ENCODE assay signal across 10 cellular contexts in genomic region chr1:207032528-207033017, GRCh38. TPM values are rescaled to one million over a fixed set of nuclear protein-coding genes. Genes with fewer than 3 reads are reported as not detected.
DNase-seq lines count a peak whose midpoint lies in the region; ATAC-seq, FAIRE-seq and TF ChIP-seq lines count a peak whose summit lies in the region.
"Had no signal": no experiment of that assay in that cellular context is flagged by ENCODE, and none has a peak within 500 bp of the region (broad histone marks: within the 10 kb centered on the region; RNA-seq: fewer than 3 reads in every experiment).

Gene C1orf116, minus strand, starts transcription at chr1:207032756. Its CDS starts 5,158 bp downstream, at chr1:207027598.

- ATAC-seq in mucosa of descending colon (peak; percentile 87), GM18520 (IDR thresholded peaks at IDR 0.05; ENCODE audit: unreplicated experiment) (no peak), GM21717 (IDR thresholded peaks at IDR 0.05; ENCODE audit: unreplicated experiment) (no peak)

- FAIRE-seq in bronchial epithelial cell (lab: Jason Lieb, UNC), result no peak

- H3K36me3 ChIP-seq in bronchial epithelial cell (ENCODE audit: control insufficient read depth, insufficient read depth, low read length), result peaks cover 1% of the 10 kb centered on the region
- no peaks in the 10 kb centered on the region for H3K36me3 ChIP-seq in mucosa of descending colon (ENCODE audit: low read depth)

- H3K27me3 ChIP-seq in bronchial epithelial cell (ENCODE audit: control insufficient read depth, insufficient read depth, low read length), result no peaks in the 10 kb centered on the region

- intact Hi-C loops in mucosa of descending colon (cut with DNase I, micrococcal nuclease), result no loop called here

- H3K4me1 ChIP-seq in mucosa of descending colon (ENCODE audit: low read depth), result peaks cover 33% of the 10 kb centered on the region

- no peak for TF ChIP-seq CTCF in bronchial epithelial cell (IDR thresholded peaks at IDR 0.05; ENCODE audit: insufficient read depth, low read length, severe bottlenecking)
- TF ChIP-seq CTCF in mucosa of descending colon (IDR thresholded peaks at IDR 0.05), result no peak

- no peaks in the 10 kb centered on the region for H3K9me3 ChIP-seq in mucosa of descending colon

- DNase-seq in DMS153 treated with DMSO at 0.1 percent for 48 hours (lab: John Stamatoyannopoulos, UW; ENCODE audit: unreplicated experiment) (peak; percentile 98), NCI-H2029 treated with DMSO at 0.1 percent for 48 hours (lab: John Stamatoyannopoulos, UW) (peak; percentile 88), bronchial epithelial cell (ENCODE audit: low read depth) (peak; percentile 99), mucosa of descending colon (peak; percentile 75 to 86 (median 82)), NCI-H446 (lab: John Stamatoyannopoulos, UW) (no peak), OCI-M2 (lab: John Stamatoyannopoulos, UW; ENCODE audit: unreplicated experiment) (no peak)
- DNase-seq: amygdala, glutamatergic neuron had no signal

- H3K4me3 ChIP-seq in bronchial epithelial cell (ENCODE audit: low read depth, low read length) (peak within 1 kb of the TSS; percentile 74), mucosa of descending colon (no peak within 1 kb of the TSS)

RNA-seq across cellular contexts. Expression of gene C1orf116, which starts in this region (rescaled TPM):
- total RNA-seq in bronchial epithelial cell, result 20.0 and 29.6 TPM in 2 replicates
- 10 to 100 TPM in 2 of 3 donors, 1 to 10 TPM in 1; 8.7 to 31.0 (median 25.4) TPM for total RNA-seq in mucosa of descending colon

Comparison
In these comparisons a context has a peak if more than half of its experiments do, and no peak if none do; other contexts are left out.
1. DNase-seq: peak in DMS153 treated with DMSO at 0.1 percent for 48 hours (single experiment), NCI-H2029 treated with DMSO at 0.1 percent for 48 hours (single experiment), bronchial epithelial cell (single experiment) and mucosa of descending colon (3 of 3); none in NCI-H446 (0 of 2) and OCI-M2 (single experiment).